ENCODE assay signal across 1 cellular context in the genomic region with DNA sequence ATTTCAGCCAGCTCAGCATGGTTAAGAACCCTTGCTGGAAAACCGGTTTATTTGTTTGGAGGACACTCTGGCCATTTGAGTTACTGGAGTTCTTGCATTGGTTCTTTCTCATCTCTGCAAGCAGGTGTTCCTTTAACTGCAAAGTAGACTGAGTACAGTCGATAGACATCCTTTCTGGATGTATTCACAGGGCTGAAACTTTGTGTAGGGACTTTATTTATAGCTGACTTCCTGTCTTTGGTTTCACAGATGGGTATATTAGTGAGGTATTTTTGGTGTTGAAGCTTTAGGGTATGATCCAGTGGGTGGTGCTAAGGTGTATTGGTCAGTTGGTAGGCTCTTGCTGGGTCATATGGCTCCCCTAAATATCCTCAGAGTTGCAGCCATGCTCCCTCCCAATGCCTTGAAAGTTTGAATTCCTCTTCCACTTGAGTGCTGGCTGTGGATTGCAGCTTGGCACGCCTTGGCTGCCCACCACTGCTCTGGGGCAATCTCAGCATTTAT.
TF ChIP-seq lines count a peak whose summit lies in the region.

No MANE protein-coding gene starts in this region.

TF ChIP-seq in H1, 55 proteins besides CTCF, POLR2A, EP300 and RAD21:
- TF ChIP-seq FOSL1 (IDR thresholded peaks at IDR 0.05; ENCODE audit: insufficient read depth, low read depth, low read length) (no peak), EGR1 (IDR thresholded peaks at IDR 0.05; ENCODE audit: borderline replicate concordance, low read depth, low read length) (no peak), CHD1 (IDR thresholded peaks at IDR 0.05; ENCODE audit: low read depth, low read length) (no peak), BCL11A (IDR thresholded peaks at IDR 0.05; ENCODE audit: low read depth in 2 of 2, low read length in 2 of 2) (no peak), JUND (IDR thresholded peaks at IDR 0.05; ENCODE audit: low read length) (no peak), CEBPB (IDR thresholded peaks at IDR 0.05; ENCODE audit: low read depth, low read length) (no peak), CREB1 (IDR thresholded peaks at IDR 0.05) (no peak), BRCA1 (IDR thresholded peaks at IDR 0.05; ENCODE audit: low read depth, low read length) (no peak)
TF ChIP-seq in H1: peak in this region for 0.
